2 cellular contexts compared by ENCODE assay signal in the genomic region with DNA sequence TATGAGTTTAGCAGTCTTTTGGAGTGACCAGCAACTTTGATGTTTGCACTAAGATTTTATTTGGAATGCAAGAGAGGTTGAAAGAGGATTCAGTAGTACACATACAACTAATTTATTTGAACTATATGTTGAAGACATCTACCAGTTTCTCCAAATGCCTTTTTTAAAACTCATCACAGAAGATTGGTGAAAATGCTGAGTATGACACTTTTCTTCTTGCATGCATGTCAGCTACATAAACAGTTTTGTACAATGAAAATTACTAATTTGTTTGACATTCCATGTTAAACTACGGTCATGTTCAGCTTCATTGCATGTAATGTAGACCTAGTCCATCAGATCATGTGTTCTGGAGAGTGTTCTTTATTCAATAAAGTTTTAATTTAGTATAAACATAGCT.
TF ChIP-seq lines count a peak whose summit lies in the region.

No MANE protein-coding gene starts in this region.

TF ChIP-seq in IMR-90, 13 proteins besides CTCF, POLR2A, EP300 and RAD21:
- TF ChIP-seq FOS (IDR thresholded peaks at IDR 0.05; ENCODE audit: low read depth, low read length) (no peak), RCOR1 (IDR thresholded peaks at IDR 0.05; ENCODE audit: insufficient replicate concordance, low read length) (no peak), MXI1 (IDR thresholded peaks at IDR 0.05; ENCODE audit: borderline replicate concordance, low read depth, low read length) (no peak), MAFK (IDR thresholded peaks at IDR 0.05; ENCODE audit: low read depth, low read length) (peak; percentile 94), SMC3 (IDR thresholded peaks at IDR 0.05; ENCODE audit: low read depth, low read length) (no peak), CHD1 (IDR thresholded peaks at IDR 0.05; ENCODE audit: low read depth, low read length) (no peak), MAZ (IDR thresholded peaks at IDR 0.05; ENCODE audit: borderline replicate concordance, low read depth, low read length) (no peak)
- TF ChIP-seq, protein P1, sequence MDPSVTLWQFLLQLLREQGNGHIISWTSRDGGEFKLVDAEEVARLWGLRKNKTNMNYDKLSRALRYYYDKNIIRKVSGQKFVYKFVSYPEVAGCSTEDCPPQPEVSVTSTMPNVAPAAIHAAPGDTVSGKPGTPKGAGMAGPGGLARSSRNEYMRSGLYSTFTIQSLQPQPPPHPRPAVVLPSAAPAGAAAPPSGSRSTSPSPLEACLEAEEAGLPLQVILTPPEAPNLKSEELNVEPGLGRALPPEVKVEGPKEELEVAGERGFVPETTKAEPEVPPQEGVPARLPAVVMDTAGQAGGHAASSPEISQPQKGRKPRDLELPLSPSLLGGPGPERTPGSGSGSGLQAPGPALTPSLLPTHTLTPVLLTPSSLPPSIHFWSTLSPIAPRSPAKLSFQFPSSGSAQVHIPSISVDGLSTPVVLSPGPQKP (IDR thresholded peaks at IDR 0.05; ENCODE audit: borderline replicate concordance, low read depth, low read length), result no peak
TF ChIP-seq in IMR-90: peak in this region for 1.

TF ChIP-seq in H1, 55 proteins besides CTCF, POLR2A, EP300 and RAD21:
- TF ChIP-seq MAFK (IDR thresholded peaks at IDR 0.05; ENCODE audit: low read depth, low read length) (peak; percentile 37; the same call in 1 of the 2 replicates), TCF12 (IDR thresholded peaks at IDR 0.05; ENCODE audit: low read depth, low read length) (no peak)
